13 cellular contexts compared by ENCODE assay signal in genomic region chr11:65526744-65527143, GRCh38. TPM values are rescaled to one million over a fixed set of nuclear protein-coding genes. Genes with fewer than 3 reads are reported as not detected.
A peak's percentile ranks its signal among the peaks of the same experiment; 100 is the strongest.
DNase-seq lines count a peak whose midpoint lies in the region; ATAC-seq, FAIRE-seq and TF ChIP-seq lines count a peak whose summit lies in the region.
"Had no signal": no experiment of that assay in that cellular context is flagged by ENCODE, and none has a peak within 500 bp of the region (broad histone marks: within the 10 kb centered on the region; RNA-seq: fewer than 3 reads in every experiment).

No MANE protein-coding gene starts in this region.

- peaks cover 10 to 61% (median 33%) of the 10 kb centered on the region in 11 experiments; a peak in 18 of 22 replicates for H4K20me1 ChIP-seq in BLaER1 treated with 17β-estradiol and CSF1 and Interleukin-3, amounts not matched to agents 10 nM and 100 nM
- H4K20me1 ChIP-seq in neural cell (ENCODE audit: insufficient read depth), result no peaks in the 10 kb centered on the region

- TF ChIP-seq CTCF in neural cell (IDR thresholded peaks at IDR 0.05; ENCODE audit: poor library complexity, severe bottlenecking) (no peak), esophagus squamous epithelium (IDR thresholded peaks at IDR 0.05) (no peak)

- no peak for TF ChIP-seq RAD21 in neural cell (conservative IDR thresholded peaks at IDR 0.05)

- peaks cover 10% of the 10 kb centered on the region for H3K79me2 ChIP-seq in neural cell (replicated peaks; ENCODE audit: insufficient read depth, low read length)

- FAIRE-seq in GM12892 (lab: Jason Lieb, UNC), result no peak
- FAIRE-seq: GM12891 had no signal

- intact Hi-C loops in esophagus squamous epithelium (cut with DNase I), result no loop called here

- no peak overlapping the region for H2AFZ ChIP-seq in neural cell (ENCODE audit: low read depth, low read length)

- peaks cover 45 to 61% (median 56%) of the 10 kb centered on the region in 10 experiments for H3K4me1 ChIP-seq in BLaER1 treated with 17β-estradiol and CSF1 and Interleukin-3, amounts not matched to agents 10 nM and 100 nM
- peaks cover 19% of the 10 kb centered on the region for H3K4me1 ChIP-seq in adipocyte (ENCODE audit: control insufficient read depth, insufficient read depth, low read length)
- H3K4me1 ChIP-seq in esophagus squamous epithelium, result peaks cover 20 to 43% (median 22%) of the 10 kb centered on the region in 3 donors

- TF ChIP-seq POLR2A in GM12892 (IDR thresholded peaks at IDR 0.05; ENCODE audit: low read depth, low read length) (no peak), esophagus squamous epithelium (IDR thresholded peaks at IDR 0.05) (no peak)

- no peak for ATAC-seq in GM19397 (IDR thresholded peaks at IDR 0.05; ENCODE audit: unreplicated experiment)
- no peak for ATAC-seq in GM18519 (IDR thresholded peaks at IDR 0.05; ENCODE audit: low FRiP score, unreplicated experiment)

- H3K36me3 ChIP-seq in BLaER1 treated with 17β-estradiol and CSF1 and Interleukin-3, amounts not matched to agents 10 nM and 100 nM, result peaks cover 46 to 59% (median 56%) of the 10 kb centered on the region in 11 experiments
- peaks cover 32% of the 10 kb centered on the region for H3K36me3 ChIP-seq in adipocyte (ENCODE audit: control insufficient read depth, insufficient read depth, low read length, severe bottlenecking)
- peaks cover 7% of the 10 kb centered on the region for H3K36me3 ChIP-seq in neural cell (ENCODE audit: insufficient read depth, low read length)
- H3K36me3 ChIP-seq in esophagus squamous epithelium, result peaks cover 11 to 57% (median 14%) of the 10 kb centered on the region in 3 donors

- no peak for TF ChIP-seq EP300 in neural cell (conservative IDR thresholded peaks at IDR 0.05; ENCODE audit: poor library complexity, severe bottlenecking)

- H3K9me3 ChIP-seq in BLaER1 treated with 17β-estradiol and CSF1 and Interleukin-3, amounts not matched to agents 10 nM and 100 nM (replicated peaks in 1 of 11), result no peaks in the 10 kb centered on the region
- H3K9me3 ChIP-seq in adipocyte (ENCODE audit: control insufficient read depth, low read length), result no peaks in the 10 kb centered on the region
- no peaks in the 10 kb centered on the region for H3K9me3 ChIP-seq in neural cell (ENCODE audit: low read length)
- H3K9me3 ChIP-seq in esophagus squamous epithelium, result no peaks in the 10 kb centered on the region

- peak overlapping the region; percentile 93 to 99 (median 97); a peak in 18 of 22 replicates for H3K9ac ChIP-seq in BLaER1 treated with 17β-estradiol and CSF1 and Interleukin-3, amounts not matched to agents 10 nM and 100 nM
- H3K9ac ChIP-seq in adipocyte (ENCODE audit: low read length) (peak overlapping the region; percentile 97), neural cell (ENCODE audit: low read length) (no peak overlapping the region)

- H3K4me3 ChIP-seq in BLaER1 treated with 17β-estradiol and CSF1 and Interleukin-3, amounts not matched to agents 10 nM and 100 nM, result peak overlapping the region in 5 of 10 experiments; percentile 91 to 98 (median 97); a peak in 3 of 20 replicates
- H3K4me3 ChIP-seq in adipocyte (ENCODE audit: low read length) (no peak overlapping the region), neural cell (ENCODE audit: low read length) (peak overlapping the region; percentile 97), esophagus squamous epithelium (no peak overlapping the region)

- no peaks in the 10 kb centered on the region for H3K27me3 ChIP-seq in BLaER1 treated with 17β-estradiol and CSF1 and Interleukin-3, amounts not matched to agents 10 nM and 100 nM
- H3K27me3 ChIP-seq in adipocyte (replicated peaks; ENCODE audit: control insufficient read depth, insufficient read depth, low read length) (no peaks in the 10 kb centered on the region), neural cell (ENCODE audit: insufficient read depth, low read depth, low read length) (no peaks in the 10 kb centered on the region), esophagus squamous epithelium (no peaks in the 10 kb centered on the region)

- H3K4me2 ChIP-seq in BLaER1 treated with 17β-estradiol and CSF1 and Interleukin-3, amounts not matched to agents 10 nM and 100 nM, result peak overlapping the region; percentile 92 to 100 (median 98); a peak in 21 of 22 replicates
- no peak overlapping the region for H3K4me2 ChIP-seq in neural cell (ENCODE audit: low read length)

- H3K27ac ChIP-seq in BLaER1 treated with 17β-estradiol and CSF1 and Interleukin-3, amounts not matched to agents 10 nM and 100 nM, result peak overlapping the region in 1 of 11 experiments; percentile 88; a peak in 2 of 22 replicates
- H3K27ac ChIP-seq in neural cell (ENCODE audit: low read length) (no peak overlapping the region), esophagus squamous epithelium (no peak overlapping the region)

- peak; percentile 4 for DNase-seq in GM12892 (ENCODE audit: insufficient read length)
- no peak for DNase-seq in adipocyte (ENCODE audit: low read depth)
- no peak for DNase-seq in esophagus squamous epithelium (lab: John Stamatoyannopoulos, UW)
- DNase-seq: DMS79 treated with DMSO at 0.1 percent for 48 hours; effector CD4-positive, alpha-beta T cell; head of caudate nucleus; NCI-H187 treated with DMSO at 0.1 percent for 48 hours; stimulated activated CD4-positive, alpha-beta T cell treated with anti-CD3 and anti-CD28 coated beads, Interleukin-2, amount 100 ng/mL, for 24 hours had no signal

- 82 to 100% methylated on average over 2 to 4 of the region's 8 CpGs for WGBS in esophagus squamous epithelium, 2 donors

- no peaks in the 10 kb centered on the region for H3K9me2 ChIP-seq in neural cell (ENCODE audit: insufficient read depth, low read length)

- no peaks in the 10 kb centered on the region for H3F3A ChIP-seq in neural cell (ENCODE audit: insufficient read depth, low read length, poor library complexity, severe bottlenecking)

TF ChIP-seq in neural cell, 6 proteins besides CTCF, POLR2A, EP300 and RAD21:
- TF ChIP-seq POLR2AphosphoS5 (IDR thresholded peaks at IDR 0.05), result no peak
- no peak for TF ChIP-seq TAF1 (IDR thresholded peaks at IDR 0.05; ENCODE audit: low read depth)
- TF ChIP-seq EZH2 (IDR thresholded peaks at IDR 0.05; ENCODE audit: borderline replicate concordance, insufficient read depth, low read length, poor library complexity, severe bottlenecking), result no peak
- no peak for TF ChIP-seq REST (IDR thresholded peaks at IDR 0.05; ENCODE audit: borderline replicate concordance)
- no peak for TF ChIP-seq MXI1 (conservative IDR thresholded peaks at IDR 0.05; ENCODE audit: poor library complexity, severe bottlenecking)
- TF ChIP-seq SMC3 (conservative IDR thresholded peaks at IDR 0.05; ENCODE audit: poor library complexity), result no peak

RNA-seq across cellular contexts. Expression of gene SCYL1, which starts 1.9 kb away (rescaled TPM):
- polyA plus RNA-seq in GM12892 (2012; ENCODE audit: missing spikeins), result 24.6 TPM
- polyA plus RNA-seq in neural cell, result 48.3 and 56.2 TPM in 2 replicates
- polyA minus RNA-seq in neural cell, result 35.3 and 55.3 TPM in 2 replicates
- 10 to 100 TPM; 40.6 to 63.3 (median 52.6) TPM for total RNA-seq in esophagus squamous epithelium

RNA-seq across cellular contexts. Expression of gene MALAT1, which starts 27.9 kb away (rescaled TPM):
- polyA plus RNA-seq in GM12892 (2012; ENCODE audit: missing spikeins), result 5,443 TPM
- polyA plus RNA-seq in neural cell, result 1,383 and 1,630 TPM in 2 replicates
- 48,171 and 65,838 TPM in 2 replicates for polyA minus RNA-seq in neural cell
- total RNA-seq in esophagus squamous epithelium, result over 10,000 TPM in 2 of 4 donors, 1,000 to 10,000 TPM in 2; 1,739 to 13,677 (median 9,435) TPM

RNA-seq across cellular contexts. Expression of gene LTBP3, which starts 31.4 kb away (rescaled TPM):
- polyA plus RNA-seq in GM12892 (2012; ENCODE audit: missing spikeins), result 3.7 TPM
- polyA plus RNA-seq in neural cell, result 3.5 and 4.6 TPM in 2 replicates
- polyA minus RNA-seq in neural cell, result 0.97 and 2.3 TPM in 2 replicates
- total RNA-seq in esophagus squamous epithelium, result 10 to 100 TPM; 28.1 to 87.5 (median 54.0) TPM

RNA-seq across cellular contexts. Expression of gene ZNRD2, which starts 43.5 kb away (rescaled TPM):
- polyA plus RNA-seq in GM12892 (2012; ENCODE audit: missing spikeins), result 27.5 TPM
- polyA plus RNA-seq in neural cell, result 35.4 and 36.2 TPM in 2 replicates
- polyA minus RNA-seq in neural cell, result 16.4 and 24.8 TPM in 2 replicates
- 10 to 100 TPM; 33.2 to 48.0 (median 40.0) TPM for total RNA-seq in esophagus squamous epithelium

RNA-seq across cellular contexts. Expression of gene FAM89B, which starts 45.6 kb away (rescaled TPM):
- 11.8 TPM for polyA plus RNA-seq in GM12892 (2012; ENCODE audit: missing spikeins)
- polyA plus RNA-seq in neural cell, result 75.1 and 86.1 TPM in 2 replicates
- polyA minus RNA-seq in neural cell, result 52.6 and 57.5 TPM in 2 replicates
- total RNA-seq in esophagus squamous epithelium, result 10 to 100 TPM; 12.0 to 44.1 (median 23.9) TPM
